In genomic region chr14:103731916-103732867, GRCh38 we compare ENCODE assay signal across 30 cellular contexts. TPM values are rescaled to one million over a fixed set of nuclear protein-coding genes. Genes with fewer than 3 reads are reported as not detected.
DNase-seq lines count a peak whose midpoint lies in the region; ATAC-seq, FAIRE-seq and TF ChIP-seq lines count a peak whose summit lies in the region.
"Had no signal": no experiment of that assay in that cellular context is flagged by ENCODE, and none has a peak within 500 bp of the region (broad histone marks: within the 10 kb centered on the region; RNA-seq: fewer than 3 reads in every experiment).

No MANE protein-coding gene starts in this region.

- peaks cover 35% of the 10 kb centered on the region for H3K36me3 ChIP-seq in cardiac muscle cell
- peaks cover 81% of the 10 kb centered on the region for H3K36me3 ChIP-seq in right atrium auricular region
- H3K36me3 ChIP-seq in H1 (ENCODE audit: control insufficient read depth in 2 of 4, insufficient read depth in 4 of 4, low read length in 3 of 4), result peaks cover 3 to 21% (median 13%) of the 10 kb centered on the region in 4 experiments; a peak in 6 of 8 replicates
- peaks cover 92% of the 10 kb centered on the region for H3K36me3 ChIP-seq in lower lobe of right lung
- H3K36me3 ChIP-seq in suprapubic skin, result peaks cover 62% of the 10 kb centered on the region

- TF ChIP-seq RAD21 in H1 (IDR thresholded peaks at IDR 0.05 in 1 of 2, conservative IDR thresholded peaks at IDR 0.05 in 1 of 2; ENCODE audit: low read depth in 2 of 2, low read length in 2 of 2), result no peak

- H3K4me2 ChIP-seq in H1 (ENCODE audit: insufficient read depth in 1 of 2, low read depth in 2 of 2, low read length in 2 of 2), result no peak overlapping the region

- H2BK12ac ChIP-seq in H1 (ENCODE audit: low read depth, low read length), result no peak overlapping the region

- peak overlapping the region; percentile 11 for H4K8ac ChIP-seq in H1 (ENCODE audit: extremely low read depth, insufficient read depth, low read length)

- FAIRE-seq in H1 (lab: Jason Lieb, UNC), result no peak
- FAIRE-seq: A204.1, endometrium, frontal cortex had no signal

- ATAC-seq in lower lobe of right lung (no peak), HG02623 (IDR thresholded peaks at IDR 0.05; ENCODE audit: unreplicated experiment) (no peak), HG02870 (IDR thresholded peaks at IDR 0.05; ENCODE audit: unreplicated experiment) (no peak)
- ATAC-seq: SK-N-SH treated with all-trans-retinoic acid at 6 μM for 48 hours had no signal

- H3K27me3 ChIP-seq in cardiac muscle cell, result no peaks in the 10 kb centered on the region
- H3K27me3 ChIP-seq in right atrium auricular region, result no peaks in the 10 kb centered on the region
- no peaks in the 10 kb centered on the region for H3K27me3 ChIP-seq in H1 (replicated peaks in 1 of 4; ENCODE audit: control insufficient read depth in 3 of 4, extremely low read depth in 1 of 4, insufficient read depth in 3 of 4, low read length in 3 of 4)
- no peaks in the 10 kb centered on the region for H3K27me3 ChIP-seq in lower lobe of right lung (ENCODE audit: low read depth)
- H3K27me3 ChIP-seq in suprapubic skin, result no peaks in the 10 kb centered on the region
- H3K27me3 ChIP-seq: neutrophil, testis, vagina had no signal

- no peak overlapping the region for H3K4me3 Mint-ChIP-seq in activated T-helper 1 cell treated with anti-CD3 and anti-CD28 coated beads, Interleukin-12 subunit alpha, Interleukin-12 subunit beta, Interleukin-2, Interleukin-4 antibody, amounts not matched to agents 30 ng/mL and 10 ng/mL and 1 ng/mL, durations not matched to agents 14 hours and 24 hours and 36 hours
- H3K4me3 Mint-ChIP-seq: activated CD4-positive, alpha-beta memory T cell treated with anti-CD3 and anti-CD28 coated beads, Interleukin-2, amount 10 ng/mL, durations not matched to agents 7 days and 5 days; activated naive CD4-positive, alpha-beta T cell treated with anti-CD3 and anti-CD28 coated beads for 36 hours; CD4-positive, CD25-positive, alpha-beta regulatory T cell had no signal

- no peak overlapping the region for H2BK120ac ChIP-seq in H1 (replicated peaks; ENCODE audit: low read depth, low read length)

- no peak overlapping the region for H2BK5ac ChIP-seq in H1 (ENCODE audit: low read depth, low read length)

- no peak for DNase-seq in cardiac muscle cell (ENCODE audit: low read depth in 1 of 2, low spot score in 1 of 2)
- DNase-seq in right atrium auricular region (ENCODE audit: low spot score), result no peak
- no peak for DNase-seq in H1 (ENCODE audit: low read depth in 1 of 2, low spot score in 2 of 2)
- DNase-seq in lower lobe of right lung, result peak; percentile 42
- DNase-seq in suprapubic skin (ENCODE audit: low spot score in 2 of 2), result peak in 1 of 2 donors; percentile 58
- no peak for DNase-seq in activated T-helper 1 cell treated with anti-CD3 and anti-CD28 coated beads, Interleukin-12 subunit alpha, Interleukin-12 subunit beta, Interleukin-2, Interleukin-4 antibody, amounts not matched to agents 30 ng/mL and 10 ng/mL and 1 ng/mL, durations not matched to agents 14 hours and 24 hours and 36 hours (ENCODE audit: low spot score)
- DNase-seq: activated CD4-positive, alpha-beta memory T cell treated with anti-CD3 and anti-CD28 coated beads, Interleukin-2, amount 10 ng/mL, durations not matched to agents 7 days and 5 days; activated CD8-positive, alpha-beta memory T cell treated with anti-CD3 and anti-CD28 coated beads, Interleukin-2, amount 50 U/mL, for 48 hours; activated naive CD4-positive, alpha-beta T cell treated with anti-CD3 and anti-CD28 coated beads for 36 hours; CD4-positive, CD25-positive, alpha-beta regulatory T cell; cerebellar nuclear complex; DMS79 treated with DMSO at 0.1 percent for 48 hours; GDM1; Kasumi-1; mesendoderm; NCI-H1436; NCI-H2081 treated with DMSO at 0.1 percent for 48 hours; NCI-H2227 treated with DMSO at 0.1 percent for 48 hours; stimulated activated naive CD4-positive, alpha-beta T cell; T-helper 2 cell; testis had no signal

- H3K27ac ChIP-seq in cardiac muscle cell (peak overlapping the region; percentile 80), right atrium auricular region (no peak overlapping the region), H1 (ENCODE audit: low read depth, low read length) (no peak overlapping the region), lower lobe of right lung (no peak overlapping the region), suprapubic skin (peak overlapping the region; percentile 32)
- H3K27ac ChIP-seq: neutrophil, psoas muscle, testis, vagina had no signal

- H3K9ac ChIP-seq in H1 (replicated peaks in 1 of 4; ENCODE audit: extremely low read depth in 1 of 4, low read depth in 3 of 4, low read length in 3 of 4), result no peak overlapping the region

- H2AFZ ChIP-seq in H1 (ENCODE audit: low read length), result no peak overlapping the region

- CTCF ChIA-PET in H1 (lab: Charles Lee; ENCODE audit: partially characterized antibody), result interaction anchor here (0.6 to 1.2 kb wide), 3 partner anchors 37 to 1200 kb away, joined by 3 to 5 read pairs (median 3); no protein-coding TSS in a partner anchor

- peaks cover 5 to 16% of the 10 kb centered on the region in 2 experiments for H4K20me1 ChIP-seq in H1 (replicated peaks in 1 of 2; ENCODE audit: control insufficient read depth in 1 of 2, insufficient read depth in 2 of 2, low read length in 2 of 2)

- TF ChIP-seq POLR2A in H1 (IDR thresholded peaks at IDR 0.05; ENCODE audit: control extremely low read depth in 1 of 2, low read depth in 2 of 2, low read length in 2 of 2) (no peak), suprapubic skin (IDR thresholded peaks at IDR 0.05) (no peak)

- no peaks in the 10 kb centered on the region; the same call in 1 of the 2 replicates for H3K79me1 ChIP-seq in H1 (ENCODE audit: low read depth, low read length)

- H3K4ac ChIP-seq in H1 (replicated peaks; ENCODE audit: insufficient read length, low read depth, low read length), result no peak overlapping the region

- no peak overlapping the region for H3K56ac ChIP-seq in H1 (replicated peaks; ENCODE audit: insufficient read length, low read depth, low read length)

- no peaks in the 10 kb centered on the region for H3K9me3 ChIP-seq in cardiac muscle cell (ENCODE audit: low read depth)
- H3K9me3 ChIP-seq in right atrium auricular region, result no peaks in the 10 kb centered on the region
- H3K9me3 ChIP-seq in H1 (ENCODE audit: insufficient read depth in 2 of 2, low read depth in 1 of 2, low read length in 1 of 2), result no peaks in the 10 kb centered on the region
- H3K9me3 ChIP-seq in lower lobe of right lung, result no peaks in the 10 kb centered on the region
- H3K9me3 ChIP-seq in suprapubic skin, result no peaks in the 10 kb centered on the region
- H3K9me3 ChIP-seq: neutrophil, psoas muscle, testis, vagina had no signal

- H3K4me1 ChIP-seq in cardiac muscle cell (ENCODE audit: low read depth) (no peaks in the 10 kb centered on the region), right atrium auricular region (peaks cover 0 to 40% of the 10 kb centered on the region in 2 donors), H1 (replicated peaks in 1 of 4; ENCODE audit: control insufficient read depth in 3 of 4, insufficient read depth in 4 of 4, low read length in 3 of 4) (no peaks in the 10 kb centered on the region; a peak in 1 of 7 replicates), lower lobe of right lung (peaks cover 17% of the 10 kb centered on the region), suprapubic skin (peaks cover 72% of the 10 kb centered on the region)

- no peak overlapping the region for H4K91ac ChIP-seq in H1 (replicated peaks; ENCODE audit: insufficient read length, low read length)

- H3K4me3 ChIP-seq in cardiac muscle cell, result no peak overlapping the region
- H3K4me3 ChIP-seq in right atrium auricular region, result no peak overlapping the region
- H3K4me3 ChIP-seq in H1 (ENCODE audit: extremely low read depth in 1 of 4, insufficient read depth in 2 of 4, low read depth in 3 of 4, low read length in 4 of 4), result no peak overlapping the region
- H3K4me3 ChIP-seq in lower lobe of right lung, result no peak overlapping the region
- no peak overlapping the region for H3K4me3 ChIP-seq in suprapubic skin
- H3K4me3 ChIP-seq: psoas muscle, testis, vagina had no signal

- no peaks in the 10 kb centered on the region for H3K79me2 ChIP-seq in H1 (ENCODE audit: control insufficient read depth in 1 of 2, insufficient read depth in 2 of 2, low read length in 2 of 2)

- H3K18ac ChIP-seq in H1 (ENCODE audit: extremely low read depth, low read length), result no peak overlapping the region

- H2BK15ac ChIP-seq in H1 (ENCODE audit: low read length), result no peak overlapping the region

- H4K5ac ChIP-seq in H1 (ENCODE audit: insufficient read length, low read depth, low read length), result no peak overlapping the region

- no peaks in the 10 kb centered on the region for H3K9me3 Mint-ChIP-seq in activated T-helper 1 cell treated with anti-CD3 and anti-CD28 coated beads, Interleukin-12 subunit alpha, Interleukin-12 subunit beta, Interleukin-2, Interleukin-4 antibody, amounts not matched to agents 30 ng/mL and 10 ng/mL and 1 ng/mL, durations not matched to agents 14 hours and 24 hours and 36 hours
- H3K9me3 Mint-ChIP-seq: activated CD4-positive, alpha-beta memory T cell treated with anti-CD3 and anti-CD28 coated beads, Interleukin-2, amount 10 ng/mL, durations not matched to agents 7 days and 5 days; activated naive CD4-positive, alpha-beta T cell treated with anti-CD3 and anti-CD28 coated beads for 36 hours; CD4-positive, CD25-positive, alpha-beta regulatory T cell had no signal

- no peak overlapping the region for H3K27ac Mint-ChIP-seq in activated T-helper 1 cell treated with anti-CD3 and anti-CD28 coated beads, Interleukin-12 subunit alpha, Interleukin-12 subunit beta, Interleukin-2, Interleukin-4 antibody, amounts not matched to agents 30 ng/mL and 10 ng/mL and 1 ng/mL, durations not matched to agents 14 hours and 24 hours and 36 hours
- H3K27ac Mint-ChIP-seq: activated CD4-positive, alpha-beta memory T cell treated with anti-CD3 and anti-CD28 coated beads, Interleukin-2, amount 10 ng/mL, durations not matched to agents 7 days and 5 days; activated naive CD4-positive, alpha-beta T cell treated with anti-CD3 and anti-CD28 coated beads for 36 hours had no signal

- 96% methylated on average over 20 of the region's 24 CpGs; no CpG with 5 or more reads in 1 of the 2 experiments for WGBS in H1 (ENCODE audit: extremely low coverage in 1 of 2, insufficient coverage in 1 of 2, insufficient read length in 1 of 2, insufficient replicate concordance in 2 of 2, low coverage in 1 of 2, low lambda C conversion rate in 2 of 2, missing lambda C conversion rate in 1 of 2), 2 experiments
- WGBS in suprapubic skin, result 70% methylated on average over 6 of the region's 24 CpGs

- peaks cover 7% of the 10 kb centered on the region for H3K36me3 Mint-ChIP-seq in activated T-helper 1 cell treated with anti-CD3 and anti-CD28 coated beads, Interleukin-12 subunit alpha, Interleukin-12 subunit beta, Interleukin-2, Interleukin-4 antibody, amounts not matched to agents 30 ng/mL and 10 ng/mL and 1 ng/mL, durations not matched to agents 14 hours and 24 hours and 36 hours (ENCODE audit: low read depth)

- H3K23me2 ChIP-seq in H1 (ENCODE audit: low read depth, low read length), result no peaks in the 10 kb centered on the region

- H2BK20ac ChIP-seq in H1 (ENCODE audit: low read length), result no peak overlapping the region

- H3K14ac ChIP-seq in H1 (ENCODE audit: insufficient read length), result no peak overlapping the region

- TF ChIP-seq CTCF in cardiac muscle cell (IDR thresholded peaks at IDR 0.05; ENCODE audit: low read depth, low read length), result no peak
- no peak for TF ChIP-seq CTCF in right atrium auricular region (IDR thresholded peaks at IDR 0.05)
- TF ChIP-seq CTCF in H1 (IDR thresholded peaks at IDR 0.05; ENCODE audit: control extremely low read depth in 1 of 3, insufficient read depth in 1 of 3, low read depth in 1 of 3, low read length in 3 of 3), result no peak
- no peak for TF ChIP-seq CTCF in lower lobe of right lung (IDR thresholded peaks at IDR 0.05)
- TF ChIP-seq CTCF in suprapubic skin (IDR thresholded peaks at IDR 0.05), result no peak

- POLR2A ChIA-PET in H1 (lab: Charles Lee; ENCODE audit: partially characterized antibody), result interaction anchor here (0.7 to 1.5 kb wide), 2 partner anchors 14 to 29 kb away, joined by 3 to 7 read pairs; no protein-coding TSS in a partner anchor

- TF ChIP-seq EP300 in H1 (IDR thresholded peaks at IDR 0.05; ENCODE audit: borderline replicate concordance in 1 of 2, low read depth in 2 of 2, low read length in 2 of 2) (no peak), suprapubic skin (IDR thresholded peaks at IDR 0.05) (no peak)

- no peak overlapping the region for H3K23ac ChIP-seq in H1 (ENCODE audit: insufficient read length)

- intact Hi-C loops in lower lobe of right lung (cut with DNase I), result no loop called here
- intact Hi-C loops in activated T-helper 1 cell treated with anti-CD3 and anti-CD28 coated beads, Interleukin-12 subunit alpha, Interleukin-12 subunit beta, Interleukin-2, Interleukin-4 antibody, amounts not matched to agents 30 ng/mL and 10 ng/mL and 1 ng/mL, durations not matched to agents 14 hours and 24 hours and 36 hours (cut with micrococcal nuclease), result no loop called here

- H3K27me3 Mint-ChIP-seq in activated T-helper 1 cell treated with anti-CD3 and anti-CD28 coated beads, Interleukin-12 subunit alpha, Interleukin-12 subunit beta, Interleukin-2, Interleukin-4 antibody, amounts not matched to agents 30 ng/mL and 10 ng/mL and 1 ng/mL, durations not matched to agents 14 hours and 24 hours and 36 hours (ENCODE audit: insufficient read depth), result no peaks in the 10 kb centered on the region
- H3K27me3 Mint-ChIP-seq: activated CD4-positive, alpha-beta memory T cell treated with anti-CD3 and anti-CD28 coated beads, Interleukin-2, amount 10 ng/mL, durations not matched to agents 7 days and 5 days; CD4-positive, CD25-positive, alpha-beta regulatory T cell had no signal

- H3K4me1 Mint-ChIP-seq in activated T-helper 1 cell treated with anti-CD3 and anti-CD28 coated beads, Interleukin-12 subunit alpha, Interleukin-12 subunit beta, Interleukin-2, Interleukin-4 antibody, amounts not matched to agents 30 ng/mL and 10 ng/mL and 1 ng/mL, durations not matched to agents 14 hours and 24 hours and 36 hours (ENCODE audit: low read depth), result no peaks in the 10 kb centered on the region
- H3K4me1 Mint-ChIP-seq: activated CD4-positive, alpha-beta memory T cell treated with anti-CD3 and anti-CD28 coated beads, Interleukin-2, amount 10 ng/mL, durations not matched to agents 7 days and 5 days; CD4-positive, CD25-positive, alpha-beta regulatory T cell had no signal

- H2AK5ac ChIP-seq in H1 (ENCODE audit: low read depth, low read length), result no peak overlapping the region

RNA-seq across cellular contexts. Expression of gene ZFYVE21, which starts 16.6 kb away (rescaled TPM):
- total RNA-seq in cardiac muscle cell (118 and 135 TPM in 2 replicates), right atrium auricular region (10 to 100 TPM; 43.7 to 71.6 TPM), lower lobe of right lung (49.4 TPM), suprapubic skin (100 to 1,000 TPM; 168 to 190 (median 177) TPM)
- polyA plus RNA-seq in cardiac muscle cell (120 and 127 TPM in 2 replicates), H1 (2011; rRNA removed) (127 and 143 TPM in 2 replicates)
- total RNA-seq in H1 (2021; fragmentation: NEBNext Ultra II Directional; extraction: Animal tissue kit (Norgen Biotek cat#: 25700)), result 44.3 and 53.4 TPM in 2 replicates
- polyA plus RNA-seq in H1 (2011; cell fraction: cytosol; rRNA removed), result 90.7 TPM
- polyA plus RNA-seq in H1 (2011; cell fraction: nucleus; rRNA removed), result 120 TPM
- 47.7 to 65.8 TPM (median 61.0 TPM) in 4 replicates for polyA plus RNA-seq in H1 (2012, experiment 1 of 2)
- polyA plus RNA-seq in H1 (2012, experiment 2 of 2), result 24.4 TPM
- polyA plus RNA-seq in H1 (2013, experiment 1 of 2), result 43.0 TPM
- 40.6 TPM for polyA plus RNA-seq in H1 (2013, experiment 2 of 2)
- 31.5 and 34.8 TPM in 2 replicates for polyA minus RNA-seq in H1 (2011; rRNA and poly(A)+ RNA removed)
- 34.2 TPM for polyA minus RNA-seq in H1 (2011; cell fraction: cytosol; rRNA and poly(A)+ RNA removed)
- polyA minus RNA-seq in H1 (2011; cell fraction: nucleus; rRNA and poly(A)+ RNA removed), result 39.4 TPM
- total RNA-seq in activated T-helper 1 cell treated with anti-CD3 and anti-CD28 coated beads, Interleukin-12 subunit alpha, Interleukin-12 subunit beta, Interleukin-2, Interleukin-4 antibody, amounts not matched to agents 30 ng/mL and 10 ng/mL and 1 ng/mL, durations not matched to agents 14 hours and 24 hours and 36 hours, result 21.5 and 24.7 TPM in 2 replicates

RNA-seq across cellular contexts. Expression of gene XRCC3, which starts 16.9 kb away (rescaled TPM):
- 19.1 and 27.5 TPM in 2 replicates for total RNA-seq in cardiac muscle cell
- 12.1 and 15.8 TPM in 2 replicates for polyA plus RNA-seq in cardiac muscle cell
- total RNA-seq in right atrium auricular region, result 1 to 10 TPM; 2.1 to 3.6 TPM
- total RNA-seq in H1 (2021; fragmentation: NEBNext Ultra II Directional; extraction: Animal tissue kit (Norgen Biotek cat#: 25700)), result 41.7 and 41.8 TPM in 2 replicates
- polyA plus RNA-seq in H1 (2011; rRNA removed), result 36.9 and 51.2 TPM in 2 replicates
- 44.6 TPM for polyA plus RNA-seq in H1 (2011; cell fraction: cytosol; rRNA removed)
- 72.6 TPM for polyA plus RNA-seq in H1 (2011; cell fraction: nucleus; rRNA removed)
- polyA plus RNA-seq in H1 (2012, experiment 1 of 2), result 29.9 to 39.9 TPM (median 33.4 TPM) in 4 replicates
- 49.6 TPM for polyA plus RNA-seq in H1 (2012, experiment 2 of 2)
- 34.4 TPM for polyA plus RNA-seq in H1 (2013, experiment 1 of 2)
- 29.7 TPM for polyA plus RNA-seq in H1 (2013, experiment 2 of 2)
- polyA minus RNA-seq in H1 (2011; rRNA and poly(A)+ RNA removed), result 23.0 and 28.4 TPM in 2 replicates
- 27.0 TPM for polyA minus RNA-seq in H1 (2011; cell fraction: cytosol; rRNA and poly(A)+ RNA removed)
- polyA minus RNA-seq in H1 (2011; cell fraction: nucleus; rRNA and poly(A)+ RNA removed), result 33.4 TPM
- total RNA-seq in lower lobe of right lung, result 5.0 TPM
- total RNA-seq in suprapubic skin, result 10 to 100 TPM in 3 of 4 donors, 1 to 10 TPM in 1; 7.5 to 20.5 (median 19.5) TPM
- 67.1 and 69.5 TPM in 2 replicates for total RNA-seq in activated T-helper 1 cell treated with anti-CD3 and anti-CD28 coated beads, Interleukin-12 subunit alpha, Interleukin-12 subunit beta, Interleukin-2, Interleukin-4 antibody, amounts not matched to agents 30 ng/mL and 10 ng/mL and 1 ng/mL, durations not matched to agents 14 hours and 24 hours and 36 hours

Comparison
In these comparisons a context has a peak if more than half of its experiments do, and no peak if none do; other contexts are left out.
1. H3K27ac ChIP-seq: peak in cardiac muscle cell (single experiment) and suprapubic skin (single experiment); none in right atrium auricular region (0 of 2), H1 (single experiment) and lower lobe of right lung (single experiment).